Comparison of ENCODE assay signal across 14 cellular contexts in genomic region chr13:44157614-44158013, GRCh38.
DNase-seq lines count a peak whose midpoint lies in the region; ATAC-seq and TF ChIP-seq lines count a peak whose summit lies in the region.
"Had no signal": no experiment of that assay in that cellular context is flagged by ENCODE, and none has a peak within 500 bp of the region (broad histone marks: within the 10 kb centered on the region; RNA-seq: fewer than 3 reads in every experiment).

No MANE protein-coding gene starts in this region.

- H3K4me1 ChIP-seq in RWPE2 (ENCODE audit: insufficient read depth, poor library complexity, severe bottlenecking): peaks cover 25% of the 10 kb centered on the region
- peaks cover 64% of the 10 kb centered on the region for H3K4me1 ChIP-seq in stomach smooth muscle (ENCODE audit: control insufficient read depth, insufficient read depth, low read length)
- no peaks in the 10 kb centered on the region for H3K4me1 ChIP-seq in endodermal cell (ENCODE audit: control insufficient read depth, insufficient read depth, low read length)
- H3K4me1 ChIP-seq: SJSA1 had no signal

- no peaks in the 10 kb centered on the region for H3K36me3 Mint-ChIP-seq in endodermal cell (ENCODE audit: low read depth)
- no peaks in the 10 kb centered on the region for H3K36me3 Mint-ChIP-seq in activated T-cell treated with anti-CD3 and anti-CD28 coated beads, Interleukin-2, amount 50 U/mL, for 72 hours (ENCODE audit: insufficient read depth in 2 of 2)

- H3K27me3 ChIP-seq in RWPE2 (ENCODE audit: insufficient read depth, poor library complexity, severe bottlenecking) (no peaks in the 10 kb centered on the region), stomach smooth muscle (ENCODE audit: control insufficient read depth in 1 of 2, insufficient read depth in 2 of 2, low read length in 2 of 2) (no peaks in the 10 kb centered on the region), endodermal cell (ENCODE audit: control insufficient read depth, insufficient read depth, low read length, poor library complexity, severe bottlenecking) (no peaks in the 10 kb centered on the region)
- H3K27me3 ChIP-seq: BLaER1, SJSA1 had no signal

- H3K4me3 ChIP-seq in RWPE2 (ENCODE audit: severe bottlenecking) (no peak overlapping the region), coronary artery (peak overlapping the region; percentile 11), stomach smooth muscle (ENCODE audit: low read length in 2 of 2) (no peak overlapping the region), endodermal cell (ENCODE audit: low read length) (no peak overlapping the region)
- H3K4me3 ChIP-seq: BLaER1, SJSA1 had no signal

- DNase-seq in RWPE2 (ENCODE audit: low spot score) (no peak), coronary artery (ENCODE audit: low spot score) (no peak), myocyte (ENCODE audit: low read depth) (peak; percentile 33), endodermal cell (no peak), NCI-H2029 (lab: John Stamatoyannopoulos, UW) (no peak), islet precursor cell (no peak)
- DNase-seq in activated T-cell treated with anti-CD3 and anti-CD28 coated beads, Interleukin-2, amount 50 U/mL, for 72 hours: no peak
- DNase-seq: KBM-7, NCI-H1092, NCI-H187, NCI-H748 treated with DMSO at 0.1 percent for 48 hours had no signal

- no peaks in the 10 kb centered on the region for H3K9me3 Mint-ChIP-seq in endodermal cell
- H3K9me3 Mint-ChIP-seq in activated T-cell treated with anti-CD3 and anti-CD28 coated beads, Interleukin-2, amount 50 U/mL, for 72 hours: no peaks in the 10 kb centered on the region

- no peak overlapping the region for H3K27ac Mint-ChIP-seq in endodermal cell
- H3K27ac Mint-ChIP-seq in activated T-cell treated with anti-CD3 and anti-CD28 coated beads, Interleukin-2, amount 50 U/mL, for 72 hours: no peak overlapping the region

- no peaks in the 10 kb centered on the region for H3K36me3 ChIP-seq in RWPE2 (ENCODE audit: low read depth)
- H3K36me3 ChIP-seq in stomach smooth muscle (ENCODE audit: control insufficient read depth in 2 of 2, insufficient read depth in 2 of 2, low read length in 2 of 2): no peaks in the 10 kb centered on the region
- no peaks in the 10 kb centered on the region for H3K36me3 ChIP-seq in endodermal cell (ENCODE audit: control insufficient read depth, insufficient read depth, low read length)
- H3K36me3 ChIP-seq: BLaER1, SJSA1 had no signal

- H3K4me1 Mint-ChIP-seq in endodermal cell: peaks cover 31% of the 10 kb centered on the region
- no peaks in the 10 kb centered on the region for H3K4me1 Mint-ChIP-seq in activated T-cell treated with anti-CD3 and anti-CD28 coated beads, Interleukin-2, amount 50 U/mL, for 72 hours (ENCODE audit: low read depth)

- 89 to 95% methylated on average over 5 of the region's 5 CpGs for WGBS in endodermal cell (ENCODE audit: insufficient coverage in 1 of 2, insufficient read length in 1 of 2), 2 experiments

- TF ChIP-seq CTCF in RWPE2 (IDR thresholded peaks at IDR 0.05; ENCODE audit: poor library complexity, severe bottlenecking) (no peak), coronary artery (IDR thresholded peaks at IDR 0.05) (no peak), endodermal cell (conservative IDR thresholded peaks at IDR 0.05) (no peak)

- H3K27me3 Mint-ChIP-seq in endodermal cell (ENCODE audit: insufficient read depth): peaks cover 2% of the 10 kb centered on the region
- H3K27me3 Mint-ChIP-seq in activated T-cell treated with anti-CD3 and anti-CD28 coated beads, Interleukin-2, amount 50 U/mL, for 72 hours (ENCODE audit: low read depth): no peaks in the 10 kb centered on the region

- ATAC-seq in RWPE2 (ENCODE audit: low read depth): no peak
- no peak for ATAC-seq in activated T-cell treated with anti-CD3 and anti-CD28 coated beads, Interleukin-2, amount 50 U/mL, for 72 hours (replicated peaks in 1 of 2)

- no peak overlapping the region for H3K4me3 Mint-ChIP-seq in endodermal cell
- H3K4me3 Mint-ChIP-seq in activated T-cell treated with anti-CD3 and anti-CD28 coated beads, Interleukin-2, amount 50 U/mL, for 72 hours: no peak overlapping the region

- peak overlapping the region; percentile 97 for H3K27ac ChIP-seq in RWPE2 (ENCODE audit: poor library complexity, severe bottlenecking)
- peak overlapping the region; percentile 81 to 84 for H3K27ac ChIP-seq in coronary artery
- H3K27ac ChIP-seq in stomach smooth muscle (ENCODE audit: low read length): peak overlapping the region; percentile 58
- H3K27ac ChIP-seq in endodermal cell (ENCODE audit: low read depth, low read length): no peak overlapping the region
- H3K27ac ChIP-seq: BLaER1, SJSA1 had no signal

- H3K9me3 ChIP-seq in RWPE2 (ENCODE audit: severe bottlenecking) (no peaks in the 10 kb centered on the region), stomach smooth muscle (ENCODE audit: control insufficient read depth in 2 of 2, low read length in 2 of 2) (no peaks in the 10 kb centered on the region), endodermal cell (ENCODE audit: control insufficient read depth, low read length) (no peaks in the 10 kb centered on the region)
- H3K9me3 ChIP-seq: BLaER1, SJSA1 had no signal

- H3K9ac ChIP-seq in stomach smooth muscle (ENCODE audit: low read length in 2 of 2) (no peak overlapping the region), endodermal cell (ENCODE audit: extremely low read depth, low read length, poor library complexity, severe bottlenecking) (no peak overlapping the region)
- H3K9ac ChIP-seq: BLaER1 had no signal
